1 cellular context compared by ENCODE assay signal in the genomic region with DNA sequence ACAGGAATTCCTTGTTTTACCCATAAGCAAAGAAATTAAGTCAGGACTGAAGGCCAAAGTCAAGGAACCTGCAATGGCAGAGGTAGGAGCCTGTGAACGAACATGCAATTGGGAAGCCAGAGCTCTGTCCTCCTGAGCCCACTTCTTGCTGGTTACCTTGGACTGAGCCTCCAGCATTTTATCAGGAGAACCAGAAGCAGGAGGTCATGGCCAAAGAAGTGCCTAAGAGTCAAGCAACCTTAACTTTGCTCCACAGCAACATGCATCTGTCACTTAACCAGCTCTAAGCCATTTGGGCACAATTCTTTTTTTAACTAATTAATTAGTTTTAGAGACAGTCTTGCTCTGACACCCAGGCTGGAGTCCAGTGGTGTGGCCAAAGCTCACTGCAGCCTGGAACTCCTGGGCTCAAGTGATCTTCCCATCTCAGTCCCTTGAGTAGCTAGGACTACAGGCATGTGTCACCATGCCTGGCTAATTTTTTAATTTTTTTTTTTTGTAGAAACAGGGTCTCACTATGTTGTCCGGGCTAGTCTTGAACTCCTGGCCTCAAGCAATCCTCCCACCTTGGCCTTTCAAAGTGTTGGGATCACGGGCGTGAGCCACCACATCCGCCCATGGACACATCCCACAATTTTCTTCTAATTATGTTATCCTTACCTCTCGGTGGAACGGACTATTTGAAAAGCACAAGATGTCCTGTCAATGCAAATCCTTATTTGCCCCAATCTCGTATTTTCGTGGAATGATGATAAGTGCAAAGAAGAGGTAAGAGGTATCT.
TF ChIP-seq lines count a peak whose summit lies in the region.

No MANE protein-coding gene starts in this region.

TF ChIP-seq in K562, 482 proteins besides CTCF, POLR2A, EP300 and RAD21 (continued from another document and continues in another):
- TF ChIP-seq VEZF1 (CRISPR knock-in tag; IDR thresholded peaks at IDR 0.05), result peak; percentile 22; the same call in 1 of the 2 replicates
- no peak for TF ChIP-seq SMARCB1 (IDR thresholded peaks at IDR 0.05; ENCODE audit: insufficient read length, low read depth)
- TF ChIP-seq FOS (IDR thresholded peaks at IDR 0.05; ENCODE audit: extremely low read depth, insufficient read length), result no peak
- TF ChIP-seq, protein P1, sequence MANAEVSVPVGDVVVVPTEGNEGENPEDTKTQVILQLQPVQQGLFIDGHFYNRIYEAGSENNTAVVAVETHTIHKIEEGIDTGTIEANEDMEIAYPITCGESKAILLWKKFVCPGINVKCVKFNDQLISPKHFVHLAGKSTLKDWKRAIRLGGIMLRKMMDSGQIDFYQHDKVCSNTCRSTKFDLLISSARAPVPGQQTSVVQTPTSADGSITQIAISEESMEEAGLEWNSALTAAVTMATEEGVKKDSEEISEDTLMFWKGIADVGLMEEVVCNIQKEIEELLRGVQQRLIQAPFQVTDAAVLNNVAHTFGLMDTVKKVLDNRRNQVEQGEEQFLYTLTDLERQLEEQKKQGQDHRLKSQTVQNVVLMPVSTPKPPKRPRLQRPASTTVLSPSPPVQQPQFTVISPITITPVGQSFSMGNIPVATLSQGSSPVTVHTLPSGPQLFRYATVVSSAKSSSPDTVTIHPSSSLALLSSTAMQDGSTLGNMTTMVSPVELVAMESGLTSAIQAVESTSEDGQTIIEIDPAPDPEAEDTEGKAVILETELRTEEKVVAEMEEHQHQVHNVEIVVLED (CRISPR knock-in tag; IDR thresholded peaks at IDR 0.05), result no peak
- TF ChIP-seq ZNF398 (CRISPR knock-in tag; IDR thresholded peaks at IDR 0.05), result no peak
- no peak for TF ChIP-seq MAFG (tag; conservative IDR thresholded peaks at IDR 0.05)
- TF ChIP-seq ZNF644 (tag; IDR thresholded peaks at IDR 0.05; ENCODE audit: low read depth), result no peak
- no peak for TF ChIP-seq RNF2 (IDR thresholded peaks at IDR 0.05)
- 0 out of 4 replicates have a peak, but pooled peaks of 1 of the 2 experiments have one; percentile 7 for TF ChIP-seq TBL1XR1 (IDR thresholded peaks at IDR 0.05; ENCODE audit: low read length in 2 of 2)
- no peak for TF ChIP-seq USF2 (CRISPR knock-in tag; IDR thresholded peaks at IDR 0.05)
- no peak for TF ChIP-seq ZFP1 (CRISPR knock-in tag; IDR thresholded peaks at IDR 0.05)
- no peak for TF ChIP-seq SAP30 (IDR thresholded peaks at IDR 0.05; ENCODE audit: borderline replicate concordance, insufficient read depth, low read depth, low read length, poor library complexity, severe bottlenecking)
- no peak for TF ChIP-seq FOSL1 (tag; conservative IDR thresholded peaks at IDR 0.05)
- peak; percentile 60; the same call in 1 of the 2 replicates for TF ChIP-seq FOXP1 (CRISPR knock-in tag; IDR thresholded peaks at IDR 0.05)
- no peak for TF ChIP-seq MYNN (IDR thresholded peaks at IDR 0.05)
- no peak for TF ChIP-seq MYNN (CRISPR knock-in tag; IDR thresholded peaks at IDR 0.05)
- TF ChIP-seq YY1 (IDR thresholded peaks at IDR 0.05; ENCODE audit: borderline replicate concordance in 1 of 3, control insufficient read depth in 1 of 3, extremely low read depth in 1 of 3, insufficient read depth in 3 of 3, insufficient read length in 1 of 3, insufficient replicate concordance in 2 of 3, low read depth in 1 of 3, low read length in 2 of 3), result no peak
- no peak for TF ChIP-seq ARID2 (IDR thresholded peaks at IDR 0.05)
- TF ChIP-seq, protein P2, sequence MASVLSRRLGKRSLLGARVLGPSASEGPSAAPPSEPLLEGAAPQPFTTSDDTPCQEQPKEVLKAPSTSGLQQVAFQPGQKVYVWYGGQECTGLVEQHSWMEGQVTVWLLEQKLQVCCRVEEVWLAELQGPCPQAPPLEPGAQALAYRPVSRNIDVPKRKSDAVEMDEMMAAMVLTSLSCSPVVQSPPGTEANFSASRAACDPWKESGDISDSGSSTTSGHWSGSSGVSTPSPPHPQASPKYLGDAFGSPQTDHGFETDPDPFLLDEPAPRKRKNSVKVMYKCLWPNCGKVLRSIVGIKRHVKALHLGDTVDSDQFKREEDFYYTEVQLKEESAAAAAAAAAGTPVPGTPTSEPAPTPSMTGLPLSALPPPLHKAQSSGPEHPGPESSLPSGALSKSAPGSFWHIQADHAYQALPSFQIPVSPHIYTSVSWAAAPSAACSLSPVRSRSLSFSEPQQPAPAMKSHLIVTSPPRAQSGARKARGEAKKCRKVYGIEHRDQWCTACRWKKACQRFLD (CRISPR knock-in tag; IDR thresholded peaks at IDR 0.05), result peak; percentile 83; the same call in 1 of the 2 replicates
- no peak for TF ChIP-seq MTA2 (IDR thresholded peaks at IDR 0.05; ENCODE audit: low read depth)
- no peak for TF ChIP-seq ETS2 (tag; IDR thresholded peaks at IDR 0.05; ENCODE audit: borderline replicate concordance, poor library complexity, severe bottlenecking)
- no peak for TF ChIP-seq ZNF253 (CRISPR knock-in tag; conservative IDR thresholded peaks at IDR 0.05)
- no peak for TF ChIP-seq NRF1 (conservative IDR thresholded peaks at IDR 0.05 in 1 of 2, IDR thresholded peaks at IDR 0.05 in 1 of 2)
- peak; percentile 21 for TF ChIP-seq BRD9 (IDR thresholded peaks at IDR 0.05; ENCODE audit: low read depth, partially characterized antibody)
- no peak for TF ChIP-seq RBM14 (IDR thresholded peaks at IDR 0.05; ENCODE audit: borderline replicate concordance, insufficient read depth, low read depth, low read length)
- peak; percentile 6 for TF ChIP-seq MEIS2 (IDR thresholded peaks at IDR 0.05; ENCODE audit: partially characterized antibody)
- 0 out of 2 replicates have a peak, but pooled peaks have one; percentile 2 for TF ChIP-seq MEF2D (tag; conservative IDR thresholded peaks at IDR 0.05; ENCODE audit: low read depth)
- TF ChIP-seq NBN (IDR thresholded peaks at IDR 0.05; ENCODE audit: low read depth), result no peak
- TF ChIP-seq ZNF76 (CRISPR knock-in tag; IDR thresholded peaks at IDR 0.05; ENCODE audit: borderline replicate concordance), result no peak
- no peak for TF ChIP-seq ZKSCAN8 (CRISPR knock-in tag; IDR thresholded peaks at IDR 0.05)
- TF ChIP-seq SP1 (CRISPR knock-in tag; IDR thresholded peaks at IDR 0.05), result no peak
- no peak for TF ChIP-seq FOXP4 (CRISPR knock-in tag; IDR thresholded peaks at IDR 0.05; ENCODE audit: borderline replicate concordance)
- TF ChIP-seq BRF2 (IDR thresholded peaks at IDR 0.05; ENCODE audit: borderline replicate concordance, insufficient read depth, insufficient read length), result no peak
- peak; percentile 88 for TF ChIP-seq TCF3 (CRISPR knock-in tag; IDR thresholded peaks at IDR 0.05)
- TF ChIP-seq, protein P3, sequence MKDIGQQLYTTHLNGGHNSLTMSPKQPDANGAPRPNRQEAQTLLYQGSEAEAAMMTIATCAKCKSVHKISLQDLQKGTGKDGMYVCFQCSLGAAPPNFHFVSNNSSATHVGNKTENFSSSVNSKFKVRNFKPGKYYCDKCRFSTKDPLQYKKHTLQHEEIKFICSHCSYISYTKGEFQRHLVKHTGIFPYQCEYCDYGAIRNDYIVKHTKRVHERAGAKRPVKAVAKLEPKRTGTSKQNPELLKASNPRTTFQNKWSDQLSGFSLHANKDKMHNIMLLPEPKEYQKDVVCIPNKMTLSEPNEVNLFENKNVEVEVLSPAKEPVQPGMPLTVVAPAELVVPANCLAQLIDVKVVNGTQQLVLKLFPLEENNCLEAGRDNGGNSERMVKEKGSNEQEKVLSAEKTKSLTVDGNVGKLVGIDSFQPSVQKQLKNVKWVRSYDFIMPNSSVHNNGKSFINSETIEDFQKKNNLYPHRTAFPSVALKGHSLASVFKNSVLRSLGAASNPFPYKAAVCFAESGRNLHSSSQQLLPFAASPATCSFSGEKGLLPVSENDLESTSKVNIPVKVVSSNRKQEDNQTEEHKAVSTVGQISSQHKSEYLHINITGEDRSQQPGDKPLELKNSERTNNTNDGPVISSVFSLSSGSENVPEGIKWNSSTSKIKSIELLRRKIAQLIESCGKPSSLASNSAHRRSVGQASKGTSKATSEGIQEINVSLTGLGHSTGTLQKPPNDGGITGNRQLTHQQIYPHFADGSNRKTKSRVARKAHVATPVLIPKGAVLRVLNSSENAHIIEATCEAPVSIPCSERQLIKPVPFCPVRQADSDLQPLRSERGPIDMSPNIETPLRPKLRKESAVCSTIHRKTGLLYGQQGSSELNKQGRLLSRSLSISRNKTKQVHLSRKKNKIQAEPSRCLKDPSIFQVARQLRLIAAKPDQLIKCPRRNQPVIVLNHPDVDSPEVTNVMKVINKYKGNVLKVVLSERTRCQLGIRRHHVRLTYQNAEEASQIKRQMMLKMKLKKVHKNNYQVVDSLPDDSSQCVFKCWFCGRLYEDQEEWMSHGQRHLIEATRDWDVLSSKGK (CRISPR knock-in tag; IDR thresholded peaks at IDR 0.05), result no peak
- TF ChIP-seq XRCC3 (IDR thresholded peaks at IDR 0.05), result no peak
- no peak for TF ChIP-seq TAF1 (IDR thresholded peaks at IDR 0.05; ENCODE audit: control insufficient read depth, extremely low read depth, insufficient read depth, low read length, severe bottlenecking)
- no peak for TF ChIP-seq PHB2 (IDR thresholded peaks at IDR 0.05; ENCODE audit: low read depth)
- peak; percentile 67; the same call in 1 of the 2 replicates for TF ChIP-seq ZNF121 (CRISPR knock-in tag; conservative IDR thresholded peaks at IDR 0.05)
- TF ChIP-seq, protein P4, sequence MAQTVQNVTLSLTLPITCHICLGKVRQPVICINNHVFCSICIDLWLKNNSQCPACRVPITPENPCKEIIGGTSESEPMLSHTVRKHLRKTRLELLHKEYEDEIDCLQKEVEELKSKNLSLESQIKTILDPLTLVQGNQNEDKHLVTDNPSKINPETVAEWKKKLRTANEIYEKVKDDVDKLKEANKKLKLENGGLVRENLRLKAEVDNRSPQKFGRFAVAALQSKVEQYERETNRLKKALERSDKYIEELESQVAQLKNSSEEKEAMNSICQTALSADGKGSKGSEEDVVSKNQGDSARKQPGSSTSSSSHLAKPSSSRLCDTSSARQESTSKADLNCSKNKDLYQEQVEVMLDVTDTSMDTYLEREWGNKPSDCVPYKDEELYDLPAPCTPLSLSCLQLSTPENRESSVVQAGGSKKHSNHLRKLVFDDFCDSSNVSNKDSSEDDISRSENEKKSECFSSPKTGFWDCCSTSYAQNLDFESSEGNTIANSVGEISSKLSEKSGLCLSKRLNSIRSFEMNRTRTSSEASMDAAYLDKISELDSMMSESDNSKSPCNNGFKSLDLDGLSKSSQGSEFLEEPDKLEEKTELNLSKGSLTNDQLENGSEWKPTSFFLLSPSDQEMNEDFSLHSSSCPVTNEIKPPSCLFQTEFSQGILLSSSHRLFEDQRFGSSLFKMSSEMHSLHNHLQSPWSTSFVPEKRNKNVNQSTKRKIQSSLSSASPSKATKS (CRISPR knock-in tag; IDR thresholded peaks at IDR 0.05), result no peak
- TF ChIP-seq ZNF263 (CRISPR knock-in tag; IDR thresholded peaks at IDR 0.05; ENCODE audit: borderline replicate concordance), result no peak
- TF ChIP-seq ZNF77 (CRISPR knock-in tag; IDR thresholded peaks at IDR 0.05), result no peak
- no peak for TF ChIP-seq JUN (IDR thresholded peaks at IDR 0.05; ENCODE audit: borderline replicate concordance, low read depth, low read length)
- TF ChIP-seq JUN (CRISPR knock-in tag; IDR thresholded peaks at IDR 0.05; ENCODE audit: borderline replicate concordance), result no peak
- peak; percentile 79 for TF ChIP-seq POLR2AphosphoS5 (IDR thresholded peaks at IDR 0.05; ENCODE audit: control insufficient read depth, insufficient read depth, low read depth, low read length)
- peak; percentile 39; the same call in 1 of the 2 replicates for TF ChIP-seq NFIC (IDR thresholded peaks at IDR 0.05)
